In genomic region chr17:80195671-80196529, GRCh38 we compare ENCODE assay signal across 8 cellular contexts. TPM values are rescaled to one million over a fixed set of nuclear protein-coding genes. Genes with fewer than 3 reads are reported as not detected.
DNase-seq lines count a peak whose midpoint lies in the region; ATAC-seq, FAIRE-seq and TF ChIP-seq lines count a peak whose summit lies in the region.

No MANE protein-coding gene starts in this region.

- H3K9me3 ChIP-seq in SK-N-SH = no peaks in the 10 kb centered on the region

- CTCF ChIA-PET in SK-N-SH (lab: Yijun Ruan, JAX) = interaction anchor here (0.6 to 2.5 kb wide), 15 partner anchors 8 to 181 kb away, joined by 3 to 8 read pairs (median 4); partner anchors contain the start of genes GAA and RNF213

- H3K4me1 ChIP-seq in SK-N-SH (ENCODE audit: control insufficient read depth in 1 of 2, insufficient read depth in 2 of 2, low read depth in 1 of 2, low read length in 1 of 2) = no peaks in the 10 kb centered on the region

- 74% methylated on average over 26 of the region's 27 CpGs for WGBS in SK-N-SH (ENCODE audit: low lambda C conversion rate)

- H3K9ac ChIP-seq in SK-N-SH = no peak overlapping the region

- no peak for TF ChIP-seq EP300 in SK-N-SH (IDR thresholded peaks at IDR 0.05; ENCODE audit: borderline replicate concordance in 1 of 2, low read depth in 1 of 2, low read length in 1 of 2)

- H3K9me2 ChIP-seq in SK-N-SH = no peaks in the 10 kb centered on the region

- H2AFZ ChIP-seq in SK-N-SH (ENCODE audit: low read depth) = no peak overlapping the region

- DNase-seq in SK-N-SH (peak; percentile 70), bronchial epithelial cell (ENCODE audit: low read depth) (no peak), omental fat pad (ENCODE audit: low spot score) (no peak), NCI-H345 treated with DMSO at 0.1 percent for 48 hours (lab: John Stamatoyannopoulos, UW; ENCODE audit: unreplicated experiment) (no peak), NCI-H446 treated with DMSO at 0.1 percent for 48 hours (lab: John Stamatoyannopoulos, UW) (no peak)
- peak; percentile 31 to 48 (median 38) for DNase-seq in activated CD4-positive, CD25-positive, alpha-beta regulatory T cell (lab: John Stamatoyannopoulos, UW)

- POLR2A ChIA-PET in SK-N-SH (lab: Yijun Ruan, JAX) = no interaction called here

- H3K4me3 ChIP-seq in SK-N-SH (ENCODE audit: low read depth in 2 of 2, low read length in 1 of 2) = peak overlapping the region in 1 of 2 experiments; percentile 37; a peak in 1 of 4 replicates
- H3K4me3 ChIP-seq in bronchial epithelial cell (ENCODE audit: low read depth, low read length) = no peak overlapping the region

- H3K36me3 ChIP-seq in SK-N-SH (replicated peaks in 1 of 2; ENCODE audit: control insufficient read depth in 1 of 2, insufficient read depth in 2 of 2, low read length in 1 of 2) = no peaks in the 10 kb centered on the region
- H3K36me3 ChIP-seq in bronchial epithelial cell (ENCODE audit: control insufficient read depth, insufficient read depth, low read length) = no peaks in the 10 kb centered on the region

- H3F3A ChIP-seq in SK-N-SH (replicated peaks; ENCODE audit: insufficient read depth) = no peaks in the 10 kb centered on the region

- no peaks in the 10 kb centered on the region for H4K20me1 ChIP-seq in SK-N-SH (ENCODE audit: insufficient read depth)

- ATAC-seq in SK-N-SH treated with all-trans-retinoic acid at 6 μM for 48 hours = no peak
- peak; percentile 42 for ATAC-seq in omental fat pad (ENCODE audit: low FRiP score)
- ATAC-seq in HG03442 (IDR thresholded peaks at IDR 0.05; ENCODE audit: unreplicated experiment) = no peak

- FAIRE-seq in bronchial epithelial cell (lab: Jason Lieb, UNC) = no peak

- H3K79me2 ChIP-seq in SK-N-SH (ENCODE audit: insufficient read depth) = no peaks in the 10 kb centered on the region

- no peak overlapping the region for H3K27ac ChIP-seq in SK-N-SH (ENCODE audit: low read depth in 2 of 2, low read length in 1 of 2)

- H3K27me3 ChIP-seq in SK-N-SH (ENCODE audit: insufficient read depth) (0 out of 2 replicates have a peak, but pooled peaks cover 9% of the 10 kb centered on the region), bronchial epithelial cell (ENCODE audit: control insufficient read depth, insufficient read depth, low read length) (peaks cover 2% of the 10 kb centered on the region)

- TF ChIP-seq CTCF in SK-N-SH (IDR thresholded peaks at IDR 0.05) (peak; percentile 93), bronchial epithelial cell (IDR thresholded peaks at IDR 0.05; ENCODE audit: insufficient read depth, low read length, severe bottlenecking) (peak; percentile 78), omental fat pad (IDR thresholded peaks at IDR 0.05) (peak in 1 of 3 donors; percentile 55)

- TF ChIP-seq RAD21 in SK-N-SH (IDR thresholded peaks at IDR 0.05; ENCODE audit: low read length) = peak; percentile 64

- H3K4me2 ChIP-seq in SK-N-SH = no peak overlapping the region

TF ChIP-seq in SK-N-SH, 30 proteins besides CTCF, POLR2A, EP300 and RAD21:
- TF ChIP-seq TAF1 (IDR thresholded peaks at IDR 0.05; ENCODE audit: borderline replicate concordance, low read depth, low read length) (no peak), SMC3 (IDR thresholded peaks at IDR 0.05; ENCODE audit: low read depth, low read length) (peak; percentile 44)

TF ChIP-seq in SK-N-SH treated with all-trans-retinoic acid at 6 μM for 48 hours, 23 proteins besides CTCF, POLR2A, EP300 and RAD21 (continues in another document):
- TF ChIP-seq ESRRG (CRISPR knock-in tag; IDR thresholded peaks at IDR 0.05) (no peak), TOX (CRISPR knock-in tag; IDR thresholded peaks at IDR 0.05; ENCODE audit: borderline replicate concordance) (no peak), BACH2 (CRISPR knock-in tag; IDR thresholded peaks at IDR 0.05; ENCODE audit: borderline replicate concordance) (no peak), TCF4 (CRISPR knock-in tag; IDR thresholded peaks at IDR 0.05; ENCODE audit: borderline replicate concordance) (no peak), CSDC2 (CRISPR knock-in tag; IDR thresholded peaks at IDR 0.05) (no peak), CREB5 (CRISPR knock-in tag; IDR thresholded peaks at IDR 0.05; ENCODE audit: low read depth) (no peak), ARNTL (CRISPR knock-in tag; IDR thresholded peaks at IDR 0.05; ENCODE audit: borderline replicate concordance, low read depth) (no peak), OSR1 (CRISPR knock-in tag; IDR thresholded peaks at IDR 0.05) (no peak), GLIS3 (CRISPR knock-in tag; IDR thresholded peaks at IDR 0.05) (no peak), SNAI2 (CRISPR knock-in tag; IDR thresholded peaks at IDR 0.05) (no peak), PATZ1 (CRISPR knock-in tag; IDR thresholded peaks at IDR 0.05; ENCODE audit: borderline replicate concordance) (no peak), ZNF70 (CRISPR knock-in tag; IDR thresholded peaks at IDR 0.05) (no peak), POU6F1 (CRISPR knock-in tag; IDR thresholded peaks at IDR 0.05; ENCODE audit: borderline replicate concordance, low read depth) (no peak)

RNA-seq across cellular contexts. Expression of gene SGSH, which starts 24.2 kb away (rescaled TPM):
- polyA plus RNA-seq in SK-N-SH (2012; rRNA removed) = 96.5 and 161 TPM in 2 replicates
- 86.9 and 93.2 TPM in 2 replicates for polyA plus RNA-seq in SK-N-SH (2012; cell fraction: cytosol; rRNA removed)
- polyA plus RNA-seq in SK-N-SH (2012; cell fraction: nucleus; rRNA removed) = 459 and 571 TPM in 2 replicates
- 6.1 and 9.6 TPM in 2 replicates for total RNA-seq in bronchial epithelial cell
- 10 to 100 TPM; 16.2 to 32.2 (median 28.0) TPM for total RNA-seq in omental fat pad

RNA-seq across cellular contexts. Expression of gene SLC26A11, which starts 24.3 kb away (rescaled TPM):
- polyA plus RNA-seq in SK-N-SH (2012; rRNA removed) = 32.7 and 35.9 TPM in 2 replicates
- polyA plus RNA-seq in SK-N-SH (2012; cell fraction: cytosol; rRNA removed) = 11.6 and 17.7 TPM in 2 replicates
- 102 and 109 TPM in 2 replicates for polyA plus RNA-seq in SK-N-SH (2012; cell fraction: nucleus; rRNA removed)
- total RNA-seq in bronchial epithelial cell (1.3 and 2.6 TPM in 2 replicates), omental fat pad (10 to 100 TPM in 3 of 4 donors, 1 to 10 TPM in 1; 9.1 to 18.9 (median 11.3) TPM)

RNA-seq across cellular contexts. Expression of gene CARD14, which starts 26.1 kb away (rescaled TPM):
- polyA plus RNA-seq in SK-N-SH (2012; rRNA removed) = 0.05 TPM in 1 of 2 replicates, not detected in the other
- not detected in 2 replicates for polyA plus RNA-seq in SK-N-SH (2012; cell fraction: cytosol; rRNA removed)
- polyA plus RNA-seq in SK-N-SH (2012; cell fraction: nucleus; rRNA removed) = 0.13 and 0.19 TPM in 2 replicates
- 1.6 and 8.7 TPM in 2 replicates for total RNA-seq in bronchial epithelial cell
- total RNA-seq in omental fat pad = under 1 TPM in 2 of 4 donors, not detected in 2; 0.37 to 0.63 TPM

RNA-seq across cellular contexts. Expression of gene EIF4A3, which starts 49.0 kb away (rescaled TPM):
- polyA plus RNA-seq in SK-N-SH (2012; rRNA removed) = 173 and 335 TPM in 2 replicates
- 154 and 176 TPM in 2 replicates for polyA plus RNA-seq in SK-N-SH (2012; cell fraction: cytosol; rRNA removed)
- polyA plus RNA-seq in SK-N-SH (2012; cell fraction: nucleus; rRNA removed) = 201 and 247 TPM in 2 replicates
- total RNA-seq in bronchial epithelial cell = 101 and 176 TPM in 2 replicates
- 100 to 1,000 TPM in 2 of 4 donors, 10 to 100 TPM in 2; 49.0 to 218 (median 112) TPM for total RNA-seq in omental fat pad

Comparison
In these comparisons a context has a peak if more than half of its experiments do, and no peak if none do; other contexts are left out.
1. DNase-seq: peak in SK-N-SH (single experiment) and activated CD4-positive, CD25-positive, alpha-beta regulatory T cell (4 of 4); none in bronchial epithelial cell (single experiment), omental fat pad (single experiment), NCI-H345 treated with DMSO at 0.1 percent for 48 hours (single experiment) and NCI-H446 treated with DMSO at 0.1 percent for 48 hours (single experiment).